10 cellular contexts compared by ENCODE assay signal in the genomic region with DNA sequence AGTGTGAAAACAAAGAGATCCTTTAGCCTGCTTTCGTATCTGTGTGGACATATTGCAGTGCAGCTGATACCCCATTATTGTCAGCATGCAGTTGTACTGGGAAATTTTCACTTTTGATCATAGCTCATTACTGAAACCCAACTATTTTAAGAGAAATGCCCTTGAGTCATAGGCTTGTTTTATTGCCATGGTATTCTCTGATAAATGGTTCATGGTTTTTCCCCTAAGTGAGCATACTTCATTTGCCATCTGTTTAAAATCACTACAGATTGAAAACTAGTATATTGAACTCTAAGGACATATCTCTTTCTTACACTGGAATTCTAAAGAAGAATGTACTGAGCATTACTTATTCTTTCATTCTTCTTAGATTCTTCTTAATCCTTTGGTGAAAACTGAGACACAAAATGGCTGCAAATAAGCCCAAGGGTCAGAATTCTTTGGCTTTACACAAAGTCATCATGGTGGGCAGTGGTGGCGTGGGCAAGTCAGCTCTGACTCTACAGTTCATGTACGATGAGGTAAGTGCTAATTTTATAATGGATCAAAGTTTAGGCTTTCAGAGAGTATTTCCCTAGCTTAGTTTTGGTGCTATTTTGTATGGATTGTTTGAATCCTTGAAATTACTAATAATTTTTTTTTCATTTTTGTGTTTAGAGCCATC.
DNase-seq lines count a peak whose midpoint lies in the region; ATAC-seq and TF ChIP-seq lines count a peak whose summit lies in the region.
"Had no signal": no experiment of that assay in that cellular context is flagged by ENCODE, and none has a peak within 500 bp of the region (broad histone marks: within the 10 kb centered on the region; RNA-seq: fewer than 3 reads in every experiment).

No MANE protein-coding gene starts in this region.

- no peak overlapping the region for H3K4me3 Mint-ChIP-seq in CD8-positive, alpha-beta memory T cell
- H3K4me3 Mint-ChIP-seq: CD4-positive, CD25-positive, alpha-beta regulatory T cell had no signal

- peaks cover 0 to 24% (median 1%) of the 10 kb centered on the region in 4 donors for H3K36me3 ChIP-seq in upper lobe of left lung
- H3K36me3 ChIP-seq in left ventricle myocardium inferior: peaks cover 35% of the 10 kb centered on the region
- H3K36me3 ChIP-seq in CD8-positive, alpha-beta memory T cell (ENCODE audit: insufficient read depth, low read length): peaks cover 13% of the 10 kb centered on the region
- H3K36me3 ChIP-seq: right atrium auricular region had no signal

- 86 to 89% methylated on average over 3 of the region's 3 CpGs for WGBS in upper lobe of left lung, 2 donors

- TF ChIP-seq CTCF in upper lobe of left lung (IDR thresholded peaks at IDR 0.05): no peak
- no peak for TF ChIP-seq CTCF in left ventricle myocardium inferior (IDR thresholded peaks at IDR 0.05; ENCODE audit: borderline replicate concordance)

- H3K4me3 ChIP-seq in upper lobe of left lung (no peak overlapping the region), left ventricle myocardium inferior (no peak overlapping the region)
- H3K4me3 ChIP-seq in CD8-positive, alpha-beta memory T cell (ENCODE audit: low read length): no peak overlapping the region
- H3K4me3 ChIP-seq: right atrium auricular region had no signal

- CTCF ChIA-PET in CD8-positive, alpha-beta memory T cell (lab: Charles Lee): interaction anchor here (1.2 kb wide), 1 partner anchor 8 kb away, joined by 3 read pairs; no protein-coding TSS in a partner anchor

- H3K4me1 ChIP-seq in upper lobe of left lung: peaks cover 18 to 31% (median 29%) of the 10 kb centered on the region in 4 donors
- H3K4me1 ChIP-seq in left ventricle myocardium inferior: peaks cover 53% of the 10 kb centered on the region
- H3K4me1 ChIP-seq in CD8-positive, alpha-beta memory T cell (ENCODE audit: insufficient read depth, low read length): no peaks in the 10 kb centered on the region

- TF ChIP-seq POLR2A in upper lobe of left lung (IDR thresholded peaks at IDR 0.05): no peak

- H3K27ac ChIP-seq in upper lobe of left lung (no peak overlapping the region), left ventricle myocardium inferior (replicated peaks) (no peak overlapping the region)
- no peak overlapping the region for H3K27ac ChIP-seq in CD8-positive, alpha-beta memory T cell (ENCODE audit: low read depth, low read length)
- H3K27ac ChIP-seq: right atrium auricular region had no signal

- H3K9me3 Mint-ChIP-seq in CD8-positive, alpha-beta memory T cell: no peaks in the 10 kb centered on the region

- ATAC-seq in GM19025 (IDR thresholded peaks at IDR 0.05; ENCODE audit: low read depth, unreplicated experiment) (peak; percentile 64), HG02885 (IDR thresholded peaks at IDR 0.05; ENCODE audit: poor library complexity, unreplicated experiment) (peak; percentile 91), upper lobe of left lung (ENCODE audit: low FRiP score in 2 of 2) (no peak), left cardiac atrium (no peak)

- H3K27me3 Mint-ChIP-seq in CD8-positive, alpha-beta memory T cell: no peaks in the 10 kb centered on the region
- H3K27me3 Mint-ChIP-seq: CD4-positive, CD25-positive, alpha-beta regulatory T cell had no signal

- H3K36me3 Mint-ChIP-seq in CD8-positive, alpha-beta memory T cell: peaks cover 7 to 42% (median 11%) of the 10 kb centered on the region in 3 donors

- peak; percentile 32 for DNase-seq in AG20443 (ENCODE audit: low spot score)
- peak; percentile 46 for DNase-seq in amniotic epithelial cell (ENCODE audit: low read depth)
- no peak for DNase-seq in upper lobe of left lung
- no peak for DNase-seq in left cardiac atrium
- DNase-seq in left ventricle myocardium inferior: no peak
- no peak for DNase-seq in CD8-positive, alpha-beta memory T cell
- DNase-seq: CD4-positive, CD25-positive, alpha-beta regulatory T cell had no signal

- no peaks in the 10 kb centered on the region for H3K9me3 ChIP-seq in upper lobe of left lung
- H3K9me3 ChIP-seq in left ventricle myocardium inferior (replicated peaks): no peaks in the 10 kb centered on the region
- H3K9me3 ChIP-seq in CD8-positive, alpha-beta memory T cell (ENCODE audit: low read length): no peaks in the 10 kb centered on the region
- H3K9me3 ChIP-seq: right atrium auricular region had no signal

- intact Hi-C loops in left cardiac atrium (cut with DNase I) (no loop called here), left ventricle myocardium inferior (cut with micrococcal nuclease) (no loop called here)

- H3K4me1 Mint-ChIP-seq in CD8-positive, alpha-beta memory T cell: peaks cover 22 to 42% (median 38%) of the 10 kb centered on the region in 3 donors

- POLR2A ChIA-PET in CD8-positive, alpha-beta memory T cell (lab: Charles Lee): no interaction called here

- H3K27me3 ChIP-seq in upper lobe of left lung: no peaks in the 10 kb centered on the region
- H3K27me3 ChIP-seq in left ventricle myocardium inferior (ENCODE audit: low read depth): no peaks in the 10 kb centered on the region
- no peaks in the 10 kb centered on the region for H3K27me3 ChIP-seq in CD8-positive, alpha-beta memory T cell (ENCODE audit: insufficient read depth, low read length, poor library complexity, severe bottlenecking)
- H3K27me3 ChIP-seq: right atrium auricular region had no signal

- H3K27ac Mint-ChIP-seq in CD8-positive, alpha-beta memory T cell: peak overlapping the region in 1 of 8 donors; percentile 29

- TF ChIP-seq EP300 in upper lobe of left lung (IDR thresholded peaks at IDR 0.05): no peak

Comparison
In these comparisons a context has a peak if more than half of its experiments do, and no peak if none do; other contexts are left out.
1. DNase-seq: peak in AG20443 (single experiment) and amniotic epithelial cell (single experiment); none in upper lobe of left lung (0 of 2), left cardiac atrium (single experiment), left ventricle myocardium inferior (single experiment) and CD8-positive, alpha-beta memory T cell (0 of 5).
2. ATAC-seq: peak in GM19025 (single experiment) and HG02885 (single experiment); none in upper lobe of left lung (0 of 2) and left cardiac atrium (0 of 2).